15 cellular contexts compared by ENCODE assay signal in the genomic region with DNA sequence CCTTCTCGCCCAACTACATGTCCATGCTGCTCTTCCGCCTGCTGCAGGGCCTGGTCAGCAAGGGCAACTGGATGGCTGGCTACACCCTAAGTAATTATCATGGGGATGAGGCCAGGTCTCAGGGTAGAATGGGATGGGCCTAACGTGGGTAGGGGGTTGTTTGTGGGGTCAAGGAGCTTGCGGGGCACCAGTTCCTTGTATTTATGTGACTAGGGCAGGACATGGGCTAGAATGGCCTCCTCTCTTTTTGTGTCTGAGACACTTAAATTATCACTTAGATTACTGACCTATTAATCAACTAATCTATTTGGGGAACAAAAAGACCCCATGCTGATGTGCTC. TPM values are rescaled to one million over a fixed set of nuclear protein-coding genes. Genes with fewer than 3 reads are reported as not detected.
"Had no signal": no experiment of that assay in that cellular context is flagged by ENCODE, and none has a peak within 500 bp of the region (broad histone marks: within the 10 kb centered on the region; RNA-seq: fewer than 3 reads in every experiment).

No MANE protein-coding gene starts in this region.

- H3K27ac ChIP-seq: thyroid gland had no signal

- H3K4me1 Mint-ChIP-seq: nephron had no signal

- H3K4me1 ChIP-seq: thyroid gland, uterus had no signal

- H3K9me3 Mint-ChIP-seq: activated T-cell treated with anti-CD3 and anti-CD28 coated beads, Interleukin-2, amount 50 U/mL, for 24 hours; nephron had no signal

- H3K4me3 ChIP-seq: mucosa of descending colon, ovary, thyroid gland, uterus had no signal

- H3K27me3 Mint-ChIP-seq: activated T-cell treated with anti-CD3 and anti-CD28 coated beads, Interleukin-2, amount 50 U/mL, for 24 hours had no signal

- H3K27me3 ChIP-seq: ovary, thyroid gland, uterus had no signal

- H3K9me3 ChIP-seq: mucosa of descending colon, ovary, thyroid gland, uterus had no signal

- ATAC-seq: mucosa of descending colon, T-helper 17 cell had no signal

- H3K36me3 ChIP-seq: ovary, thyroid gland, uterus had no signal

- H3K27ac Mint-ChIP-seq: activated T-cell treated with anti-CD3 and anti-CD28 coated beads, Interleukin-2, amount 50 U/mL, for 24 hours; nephron; T-helper 17 cell had no signal

- H3K4me3 Mint-ChIP-seq: activated T-cell treated with anti-CD3 and anti-CD28 coated beads, Interleukin-2, amount 50 U/mL, for 24 hours; nephron; T-helper 17 cell had no signal

- DNase-seq: activated naive CD4-positive, alpha-beta T cell treated with Interleukin-2 at 50 U/mL for 16 hours; activated T-cell treated with anti-CD3 and anti-CD28 coated beads, Interleukin-2, amount 50 U/mL, for 24 hours; dermis blood vessel endothelial cell; hippocampal formation; left cardiac atrium; mucosa of descending colon; ovary; stimulated activated CD4-positive, alpha-beta T cell treated with anti-CD3 and anti-CD28 coated beads, Interleukin-15, amount 100 ng/mL, for 24 hours; stimulated activated CD4-positive, alpha-beta T cell treated with anti-CD3 and anti-CD28 coated beads, Interleukin-4, amount 100 ng/mL, for 24 hours; T-helper 17 cell; thyroid gland; uterus had no signal

RNA-seq across cellular contexts. Expression of a gene that starts 10.7 kb away (rescaled TPM):
- total RNA-seq: glomerular endothelial cell, lung microvascular endothelial cell had no signal
